ENCODE assay signal across 1 cellular context in the genomic region with DNA sequence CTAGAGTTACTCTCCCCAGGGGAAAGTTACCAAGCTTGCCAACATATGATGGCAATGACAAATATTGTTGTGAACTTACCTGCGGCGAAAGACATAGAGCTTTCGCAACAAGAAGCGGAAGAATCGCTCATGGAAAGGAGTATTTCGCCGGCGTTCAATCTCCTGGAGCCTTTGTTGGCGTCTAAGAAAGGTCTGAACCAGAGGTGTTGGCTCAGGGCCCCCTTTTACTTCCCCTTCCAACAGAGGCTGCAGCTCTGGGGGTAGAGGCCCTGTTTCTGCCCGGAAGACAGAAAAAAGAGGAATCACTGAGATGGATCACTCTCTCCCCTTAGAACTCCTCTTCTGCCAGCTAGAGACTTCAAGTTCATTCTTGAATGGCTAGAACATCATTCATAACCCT.
TF ChIP-seq lines count a peak whose summit lies in the region.

No MANE protein-coding gene starts in this region.

TF ChIP-seq in HepG2, 621 proteins besides CTCF, POLR2A, EP300 and RAD21:
- no peak for TF ChIP-seq NKX3-1 (CRISPR knock-in tag; IDR thresholded peaks at IDR 0.05)
- no peak for TF ChIP-seq ZNF558 (CRISPR knock-in tag; IDR thresholded peaks at IDR 0.05; ENCODE audit: borderline replicate concordance)
- TF ChIP-seq, protein P1, sequence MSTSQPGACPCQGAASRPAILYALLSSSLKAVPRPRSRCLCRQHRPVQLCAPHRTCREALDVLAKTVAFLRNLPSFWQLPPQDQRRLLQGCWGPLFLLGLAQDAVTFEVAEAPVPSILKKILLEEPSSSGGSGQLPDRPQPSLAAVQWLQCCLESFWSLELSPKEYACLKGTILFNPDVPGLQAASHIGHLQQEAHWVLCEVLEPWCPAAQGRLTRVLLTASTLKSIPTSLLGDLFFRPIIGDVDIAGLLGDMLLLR (CRISPR knock-in tag; IDR thresholded peaks at IDR 0.05) = no peak
- TF ChIP-seq, protein P2, sequence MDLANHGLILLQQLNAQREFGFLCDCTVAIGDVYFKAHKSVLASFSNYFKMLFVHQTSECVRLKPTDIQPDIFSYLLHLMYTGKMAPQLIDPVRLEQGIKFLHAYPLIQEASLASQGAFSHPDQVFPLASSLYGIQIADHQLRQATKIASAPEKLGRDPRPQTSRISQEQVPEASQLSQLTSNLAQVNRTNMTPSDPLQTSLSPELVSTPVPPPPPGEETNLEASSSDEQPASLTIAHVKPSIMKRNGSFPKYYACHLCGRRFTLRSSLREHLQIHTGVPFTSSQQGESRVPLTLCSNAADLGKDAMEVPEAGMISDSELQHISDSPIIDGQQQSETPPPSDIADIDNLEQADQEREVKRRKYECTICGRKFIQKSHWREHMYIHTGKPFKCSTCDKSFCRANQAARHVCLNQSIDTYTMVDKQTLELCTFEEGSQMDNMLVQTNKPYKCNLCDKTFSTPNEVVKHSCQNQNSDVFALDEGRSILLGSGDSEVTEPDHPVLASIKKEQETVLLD (CRISPR knock-in tag; IDR thresholded peaks at IDR 0.05; ENCODE audit: low read depth) = no peak
- no peak for TF ChIP-seq ZNF780A (CRISPR knock-in tag; IDR thresholded peaks at IDR 0.05)
- no peak for TF ChIP-seq ZNF225 (CRISPR knock-in tag; IDR thresholded peaks at IDR 0.05)
- TF ChIP-seq, protein P3, sequence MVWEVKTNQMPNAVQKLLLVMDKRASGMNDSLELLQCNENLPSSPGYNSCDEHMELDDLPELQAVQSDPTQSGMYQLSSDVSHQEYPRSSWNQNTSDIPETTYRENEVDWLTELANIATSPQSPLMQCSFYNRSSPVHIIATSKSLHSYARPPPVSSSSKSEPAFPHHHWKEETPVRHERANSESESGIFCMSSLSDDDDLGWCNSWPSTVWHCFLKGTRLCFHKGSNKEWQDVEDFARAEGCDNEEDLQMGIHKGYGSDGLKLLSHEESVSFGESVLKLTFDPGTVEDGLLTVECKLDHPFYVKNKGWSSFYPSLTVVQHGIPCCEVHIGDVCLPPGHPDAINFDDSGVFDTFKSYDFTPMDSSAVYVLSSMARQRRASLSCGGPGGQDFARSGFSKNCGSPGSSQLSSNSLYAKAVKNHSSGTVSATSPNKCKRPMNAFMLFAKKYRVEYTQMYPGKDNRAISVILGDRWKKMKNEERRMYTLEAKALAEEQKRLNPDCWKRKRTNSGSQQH (CRISPR knock-in tag; IDR thresholded peaks at IDR 0.05; ENCODE audit: low read depth) = no peak
- TF ChIP-seq ZNF577 (CRISPR knock-in tag; IDR thresholded peaks at IDR 0.05; ENCODE audit: borderline replicate concordance, low read depth) = no peak
- TF ChIP-seq, protein P4, sequence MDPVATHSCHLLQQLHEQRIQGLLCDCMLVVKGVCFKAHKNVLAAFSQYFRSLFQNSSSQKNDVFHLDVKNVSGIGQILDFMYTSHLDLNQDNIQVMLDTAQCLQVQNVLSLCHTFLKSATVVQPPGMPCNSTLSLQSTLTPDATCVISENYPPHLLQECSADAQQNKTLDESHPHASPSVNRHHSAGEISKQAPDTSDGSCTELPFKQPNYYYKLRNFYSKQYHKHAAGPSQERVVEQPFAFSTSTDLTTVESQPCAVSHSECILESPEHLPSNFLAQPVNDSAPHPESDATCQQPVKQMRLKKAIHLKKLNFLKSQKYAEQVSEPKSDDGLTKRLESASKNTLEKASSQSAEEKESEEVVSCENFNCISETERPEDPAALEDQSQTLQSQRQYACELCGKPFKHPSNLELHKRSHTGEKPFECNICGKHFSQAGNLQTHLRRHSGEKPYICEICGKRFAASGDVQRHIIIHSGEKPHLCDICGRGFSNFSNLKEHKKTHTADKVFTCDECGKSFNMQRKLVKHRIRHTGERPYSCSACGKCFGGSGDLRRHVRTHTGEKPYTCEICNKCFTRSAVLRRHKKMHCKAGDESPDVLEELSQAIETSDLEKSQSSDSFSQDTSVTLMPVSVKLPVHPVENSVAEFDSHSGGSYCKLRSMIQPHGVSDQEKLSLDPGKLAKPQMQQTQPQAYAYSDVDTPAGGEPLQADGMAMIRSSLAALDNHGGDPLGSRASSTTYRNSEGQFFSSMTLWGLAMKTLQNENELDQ (CRISPR knock-in tag; IDR thresholded peaks at IDR 0.05; ENCODE audit: borderline replicate concordance) = no peak
- TF ChIP-seq ETV5 (CRISPR knock-in tag; IDR thresholded peaks at IDR 0.05; ENCODE audit: borderline replicate concordance) = no peak
- no peak for TF ChIP-seq ZSCAN22 (CRISPR knock-in tag; IDR thresholded peaks at IDR 0.05)
- no peak for TF ChIP-seq ZFAT (CRISPR knock-in tag; conservative IDR thresholded peaks at IDR 0.05)
